12 cellular contexts compared by ENCODE assay signal in genomic region chr12:25041006-25041741, GRCh38.
A peak's percentile ranks its signal among the peaks of the same experiment; 100 is the strongest.
DNase-seq lines count a peak whose midpoint lies in the region; ATAC-seq and TF ChIP-seq lines count a peak whose summit lies in the region.
"Had no signal": no experiment of that assay in that cellular context is flagged by ENCODE, and none has a peak within 500 bp of the region (broad histone marks: within the 10 kb centered on the region; RNA-seq: fewer than 3 reads in every experiment).

No MANE protein-coding gene starts in this region.

- DNase-seq in GM06990 (ENCODE audit: extremely low read depth, insufficient read length) (peak; percentile 45), fibroblast of pulmonary artery (ENCODE audit: low read depth) (peak; percentile 3), inferior parietal cortex (ENCODE audit: extremely low spot score) (no peak)
- DNase-seq in stimulated activated effector memory CD8-positive, alpha-beta T cell treated with anti-CD3 and anti-CD28 coated beads, Interleukin-12 subunit alpha, Interleukin-12 subunit beta, amount 100 ng/mL, for 72 hours (ENCODE audit: low spot score in 2 of 2): no peak
- DNase-seq in activated CD4-positive, alpha-beta memory T cell treated with anti-CD3 and anti-CD28 coated beads for 36 hours: no peak
- DNase-seq: BE2C, H7, NCI-H510A had no signal

- POLR2A ChIA-PET in activated CD4-positive, alpha-beta memory T cell treated with anti-CD3 and anti-CD28 coated beads for 36 hours (lab: Charles Lee): no interaction called here

- peaks cover 2% of the 10 kb centered on the region for H3K9me3 Mint-ChIP-seq in stimulated activated effector memory CD8-positive, alpha-beta T cell treated with anti-CD3 and anti-CD28 coated beads, Interleukin-12 subunit alpha, Interleukin-12 subunit beta, amount 100 ng/mL, for 72 hours
- H3K9me3 Mint-ChIP-seq in activated CD4-positive, alpha-beta memory T cell treated with anti-CD3 and anti-CD28 coated beads for 36 hours: peaks cover 7% of the 10 kb centered on the region

- CTCF ChIA-PET in activated CD4-positive, alpha-beta memory T cell treated with anti-CD3 and anti-CD28 coated beads for 36 hours (lab: Charles Lee): interaction anchor here (1.4 kb wide), 1 partner anchor 48 kb away, joined by 3 read pairs; no protein-coding TSS in a partner anchor

- H3K36me3 Mint-ChIP-seq in stimulated activated effector memory CD8-positive, alpha-beta T cell treated with anti-CD3 and anti-CD28 coated beads, Interleukin-12 subunit alpha, Interleukin-12 subunit beta, amount 100 ng/mL, for 72 hours: no peaks in the 10 kb centered on the region
- H3K36me3 Mint-ChIP-seq in activated CD4-positive, alpha-beta memory T cell treated with anti-CD3 and anti-CD28 coated beads for 36 hours: peaks cover 3% of the 10 kb centered on the region

- H3K4me3 Mint-ChIP-seq in stimulated activated effector memory CD8-positive, alpha-beta T cell treated with anti-CD3 and anti-CD28 coated beads, Interleukin-12 subunit alpha, Interleukin-12 subunit beta, amount 100 ng/mL, for 72 hours: no peak overlapping the region
- no peak overlapping the region for H3K4me3 Mint-ChIP-seq in activated CD4-positive, alpha-beta memory T cell treated with anti-CD3 and anti-CD28 coated beads for 36 hours

- H3K27me3 ChIP-seq in GM06990 (replicated peaks; ENCODE audit: control insufficient read depth, insufficient read depth, low read length): no peaks in the 10 kb centered on the region

- H3K36me3 ChIP-seq in GM06990 (ENCODE audit: control insufficient read depth, insufficient read depth, low read length): no peaks in the 10 kb centered on the region
- H3K36me3 ChIP-seq: BE2C had no signal

- intact Hi-C loops in activated CD4-positive, alpha-beta memory T cell treated with anti-CD3 and anti-CD28 coated beads for 36 hours (cut with micrococcal nuclease): no loop called here

- H3K4me3 ChIP-seq in GM06990 (replicated peaks; ENCODE audit: low read depth, low read length) (no peak overlapping the region), fibroblast of pulmonary artery (replicated peaks; ENCODE audit: low read depth, low read length) (no peak overlapping the region)
- H3K4me3 ChIP-seq: SK-N-MC had no signal

- TF ChIP-seq CTCF in GM06990 (IDR thresholded peaks at IDR 0.05; ENCODE audit: insufficient read depth, low read length, poor library complexity, severe bottlenecking) (no peak), fibroblast of pulmonary artery (IDR thresholded peaks at IDR 0.05; ENCODE audit: low read length, missing control alignments) (no peak)

- no peak overlapping the region for H3K27ac Mint-ChIP-seq in stimulated activated effector memory CD8-positive, alpha-beta T cell treated with anti-CD3 and anti-CD28 coated beads, Interleukin-12 subunit alpha, Interleukin-12 subunit beta, amount 100 ng/mL, for 72 hours
- no peak overlapping the region for H3K27ac Mint-ChIP-seq in activated CD4-positive, alpha-beta memory T cell treated with anti-CD3 and anti-CD28 coated beads for 36 hours

- H3K4me1 Mint-ChIP-seq in stimulated activated effector memory CD8-positive, alpha-beta T cell treated with anti-CD3 and anti-CD28 coated beads, Interleukin-12 subunit alpha, Interleukin-12 subunit beta, amount 100 ng/mL, for 72 hours: peaks cover 8% of the 10 kb centered on the region
- H3K4me1 Mint-ChIP-seq in activated CD4-positive, alpha-beta memory T cell treated with anti-CD3 and anti-CD28 coated beads for 36 hours (ENCODE audit: low read depth): peaks cover 4% of the 10 kb centered on the region

- H3K27me3 Mint-ChIP-seq in activated CD4-positive, alpha-beta memory T cell treated with anti-CD3 and anti-CD28 coated beads for 36 hours: peaks cover 7% of the 10 kb centered on the region

- ATAC-seq in GM21529 (IDR thresholded peaks at IDR 0.05; ENCODE audit: unreplicated experiment) (peak; percentile 88), HG03378 (IDR thresholded peaks at IDR 0.05; ENCODE audit: unreplicated experiment) (peak; percentile 67), HG03045 (IDR thresholded peaks at IDR 0.05; ENCODE audit: unreplicated experiment) (no peak)
- ATAC-seq in stimulated activated effector memory CD8-positive, alpha-beta T cell treated with anti-CD3 and anti-CD28 coated beads, Interleukin-12 subunit alpha, Interleukin-12 subunit beta, amount 100 ng/mL, for 72 hours: no peak

Comparison
In these comparisons a context has a peak if more than half of its experiments do, and no peak if none do; other contexts are left out.
1. DNase-seq: peak in GM06990 (single experiment) and fibroblast of pulmonary artery (single experiment); none in stimulated activated effector memory CD8-positive, alpha-beta T cell treated with anti-CD3 and anti-CD28 coated beads, Interleukin-12 subunit alpha, Interleukin-12 subunit beta, amount 100 ng/mL, for 72 hours (0 of 2), inferior parietal cortex (single experiment) and activated CD4-positive, alpha-beta memory T cell treated with anti-CD3 and anti-CD28 coated beads for 36 hours (single experiment).
2. ATAC-seq: peak in GM21529 (single experiment) and HG03378 (single experiment); none in stimulated activated effector memory CD8-positive, alpha-beta T cell treated with anti-CD3 and anti-CD28 coated beads, Interleukin-12 subunit alpha, Interleukin-12 subunit beta, amount 100 ng/mL, for 72 hours (single experiment) and HG03045 (single experiment).